Comparison of ENCODE assay signal across 18 cellular contexts in the genomic region with DNA sequence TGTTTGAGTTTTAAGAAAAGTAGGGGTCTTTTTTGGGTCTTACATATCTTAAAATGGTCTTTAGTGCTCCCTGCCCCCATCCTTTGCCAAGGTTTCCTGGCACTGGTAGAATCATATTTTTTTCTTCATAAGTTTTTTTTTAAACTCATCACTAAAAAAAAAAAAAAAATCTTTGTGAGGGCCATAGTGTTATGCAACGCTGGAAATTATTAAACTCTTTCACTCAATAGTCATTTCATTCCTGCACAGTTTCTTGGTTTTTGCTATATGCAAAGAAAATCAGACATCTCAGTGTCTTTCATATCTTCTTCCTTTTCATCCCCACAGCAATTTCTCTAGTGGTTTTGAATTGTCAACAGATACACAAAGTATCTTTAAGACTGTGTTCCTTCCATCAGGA.
DNase-seq lines count a peak whose midpoint lies in the region; ATAC-seq and TF ChIP-seq lines count a peak whose summit lies in the region.
"Had no signal": no experiment of that assay in that cellular context is flagged by ENCODE, and none has a peak within 500 bp of the region (broad histone marks: within the 10 kb centered on the region; RNA-seq: fewer than 3 reads in every experiment).

No MANE protein-coding gene starts in this region.

- H3K4me3 Mint-ChIP-seq in IgD-negative memory B cell, result peak overlapping the region; percentile 22 to 88 (median 69)
- no peak overlapping the region for H3K4me3 Mint-ChIP-seq in chondrocyte (ENCODE audit: unreplicated experiment)
- H3K4me3 Mint-ChIP-seq: naive thymus-derived CD8-positive, alpha-beta T cell had no signal

- peaks cover 11% of the 10 kb centered on the region for H3K36me3 Mint-ChIP-seq in IgD-negative memory B cell
- H3K36me3 Mint-ChIP-seq in chondrocyte (ENCODE audit: low read depth), result no peaks in the 10 kb centered on the region

- no peak for DNase-seq in chondrocyte (ENCODE audit: low spot score)
- no peak for DNase-seq in NCI-H2196 treated with DMSO at 0.1 percent for 48 hours (lab: John Stamatoyannopoulos, UW; ENCODE audit: unreplicated experiment)
- DNase-seq: activated CD4-positive, CD25-positive, alpha-beta regulatory T cell; activated CD8-positive, alpha-beta memory T cell treated with anti-CD3 and anti-CD28 coated beads, Interleukin-2, amount 50 U/mL, for 48 hours; adrenal gland; colonic mucosa; hippocampal formation; left lung; naive thymus-derived CD8-positive, alpha-beta T cell; NCI-H2081 treated with DMSO at 0.1 percent for 48 hours; stimulated activated CD4-positive, alpha-beta T cell treated with anti-CD3 and anti-CD28 coated beads, Interleukin-2, amount 100 ng/mL, for 48 hours; stimulated activated naive CD8-positive, alpha-beta T cell treated with anti-CD3 and anti-CD28 coated beads, Interleukin-15, Interleukin-2, amounts not matched to agents 100 U/mL and 50 U/mL, for 24 hours had no signal

- peaks cover 51 to 68% (median 52%) of the 10 kb centered on the region in 3 donors for H3K4me1 Mint-ChIP-seq in IgD-negative memory B cell
- no peaks in the 10 kb centered on the region for H3K4me1 Mint-ChIP-seq in chondrocyte (ENCODE audit: low read depth)

- H3K27ac Mint-ChIP-seq in IgD-negative memory B cell, result peak overlapping the region; percentile 79 to 87 (median 82)
- no peak overlapping the region for H3K27ac Mint-ChIP-seq in chondrocyte (ENCODE audit: unreplicated experiment)

- TF ChIP-seq CTCF in chondrocyte (IDR thresholded peaks at IDR 0.05), result no peak

- ATAC-seq in GM18517 (IDR thresholded peaks at IDR 0.05; ENCODE audit: unreplicated experiment), result peak; percentile 37
- peak; percentile 29 for ATAC-seq in GM21390 (IDR thresholded peaks at IDR 0.05; ENCODE audit: unreplicated experiment)
- ATAC-seq in HG02973 (IDR thresholded peaks at IDR 0.05; ENCODE audit: unreplicated experiment), result peak; percentile 33
- ATAC-seq in HG03439 (IDR thresholded peaks at IDR 0.05; ENCODE audit: unreplicated experiment), result no peak
- ATAC-seq in esophagus mucosa, result no peak
- ATAC-seq: left lung; naive thymus-derived CD8-positive, alpha-beta T cell; stimulated activated naive CD8-positive, alpha-beta T cell treated with anti-CD3 and anti-CD28 coated beads, Interleukin-15, Interleukin-2, amounts not matched to agents 100 U/mL and 50 U/mL, for 24 hours had no signal

- no peaks in the 10 kb centered on the region for H3K27me3 Mint-ChIP-seq in IgD-negative memory B cell
- peaks cover 2% of the 10 kb centered on the region for H3K27me3 Mint-ChIP-seq in chondrocyte (ENCODE audit: low read depth)

- H3K9me3 Mint-ChIP-seq in IgD-negative memory B cell (peaks cover 0 to 3% (median 0%) of the 10 kb centered on the region in 3 donors), chondrocyte (ENCODE audit: low read depth) (peaks cover 3% of the 10 kb centered on the region)

Comparison
In these comparisons a context has a peak if more than half of its experiments do, and no peak if none do; other contexts are left out.
1. ATAC-seq: peak in GM18517 (single experiment), GM21390 (single experiment) and HG02973 (single experiment); none in HG03439 (single experiment) and esophagus mucosa (single experiment).